In genomic region chr6:79704200-79704599, GRCh38 we compare ENCODE assay signal across 2 cellular contexts.
TF ChIP-seq lines count a peak whose summit lies in the region.

No MANE protein-coding gene starts in this region.

TF ChIP-seq in HepG2, 621 proteins besides CTCF, POLR2A, EP300 and RAD21:
- TF ChIP-seq ZNF670 (CRISPR knock-in tag; IDR thresholded peaks at IDR 0.05; ENCODE audit: borderline replicate concordance): no peak
- no peak for TF ChIP-seq RBM39 (IDR thresholded peaks at IDR 0.05; ENCODE audit: low read depth, low read length, poor library complexity, severe bottlenecking)
- TF ChIP-seq MAFK (conservative IDR thresholded peaks at IDR 0.05 in 1 of 2, IDR thresholded peaks at IDR 0.05 in 1 of 2; ENCODE audit: low read length in 2 of 2): peak; percentile 52 to 81; a peak in 3 of 4 replicates
- TF ChIP-seq ARHGAP35 (CRISPR knock-in tag; IDR thresholded peaks at IDR 0.05; ENCODE audit: borderline replicate concordance): no peak

TF ChIP-seq in K562, 482 proteins besides CTCF, POLR2A, EP300 and RAD21 (continued from another document):
- TF ChIP-seq ZBTB7A (IDR thresholded peaks at IDR 0.05; ENCODE audit: borderline replicate concordance, control insufficient read depth, low read depth, low read length) (no peak), KLF1 (tag; IDR thresholded peaks at IDR 0.05) (no peak), MAFK (IDR thresholded peaks at IDR 0.05; ENCODE audit: low read length) (peak; percentile 35; the same call in 1 of the 2 replicates), C11orf30 (IDR thresholded peaks at IDR 0.05; ENCODE audit: low read depth) (peak; percentile 41; the same call in 1 of the 2 replicates), ZNF583 (CRISPR knock-in tag; IDR thresholded peaks at IDR 0.05) (no peak), PCBP1 (IDR thresholded peaks at IDR 0.05; ENCODE audit: low read depth, low read length, poor library complexity, severe bottlenecking) (no peak), MAFF (IDR thresholded peaks at IDR 0.05; ENCODE audit: low read length) (peak; percentile 53), PRPF4 (IDR thresholded peaks at IDR 0.05; ENCODE audit: insufficient read depth, low read depth, low read length, poor library complexity, severe bottlenecking) (no peak), ZNF316 (IDR thresholded peaks at IDR 0.05) (peak; percentile 70)
- TF ChIP-seq, protein P1, sequence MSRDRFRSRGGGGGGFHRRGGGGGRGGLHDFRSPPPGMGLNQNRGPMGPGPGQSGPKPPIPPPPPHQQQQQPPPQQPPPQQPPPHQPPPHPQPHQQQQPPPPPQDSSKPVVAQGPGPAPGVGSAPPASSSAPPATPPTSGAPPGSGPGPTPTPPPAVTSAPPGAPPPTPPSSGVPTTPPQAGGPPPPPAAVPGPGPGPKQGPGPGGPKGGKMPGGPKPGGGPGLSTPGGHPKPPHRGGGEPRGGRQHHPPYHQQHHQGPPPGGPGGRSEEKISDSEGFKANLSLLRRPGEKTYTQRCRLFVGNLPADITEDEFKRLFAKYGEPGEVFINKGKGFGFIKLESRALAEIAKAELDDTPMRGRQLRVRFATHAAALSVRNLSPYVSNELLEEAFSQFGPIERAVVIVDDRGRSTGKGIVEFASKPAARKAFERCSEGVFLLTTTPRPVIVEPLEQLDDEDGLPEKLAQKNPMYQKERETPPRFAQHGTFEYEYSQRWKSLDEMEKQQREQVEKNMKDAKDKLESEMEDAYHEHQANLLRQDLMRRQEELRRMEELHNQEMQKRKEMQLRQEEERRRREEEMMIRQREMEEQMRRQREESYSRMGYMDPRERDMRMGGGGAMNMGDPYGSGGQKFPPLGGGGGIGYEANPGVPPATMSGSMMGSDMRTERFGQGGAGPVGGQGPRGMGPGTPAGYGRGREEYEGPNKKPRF (IDR thresholded peaks at IDR 0.05; ENCODE audit: low read depth, low read length): no peak
- TF ChIP-seq, protein P2, sequence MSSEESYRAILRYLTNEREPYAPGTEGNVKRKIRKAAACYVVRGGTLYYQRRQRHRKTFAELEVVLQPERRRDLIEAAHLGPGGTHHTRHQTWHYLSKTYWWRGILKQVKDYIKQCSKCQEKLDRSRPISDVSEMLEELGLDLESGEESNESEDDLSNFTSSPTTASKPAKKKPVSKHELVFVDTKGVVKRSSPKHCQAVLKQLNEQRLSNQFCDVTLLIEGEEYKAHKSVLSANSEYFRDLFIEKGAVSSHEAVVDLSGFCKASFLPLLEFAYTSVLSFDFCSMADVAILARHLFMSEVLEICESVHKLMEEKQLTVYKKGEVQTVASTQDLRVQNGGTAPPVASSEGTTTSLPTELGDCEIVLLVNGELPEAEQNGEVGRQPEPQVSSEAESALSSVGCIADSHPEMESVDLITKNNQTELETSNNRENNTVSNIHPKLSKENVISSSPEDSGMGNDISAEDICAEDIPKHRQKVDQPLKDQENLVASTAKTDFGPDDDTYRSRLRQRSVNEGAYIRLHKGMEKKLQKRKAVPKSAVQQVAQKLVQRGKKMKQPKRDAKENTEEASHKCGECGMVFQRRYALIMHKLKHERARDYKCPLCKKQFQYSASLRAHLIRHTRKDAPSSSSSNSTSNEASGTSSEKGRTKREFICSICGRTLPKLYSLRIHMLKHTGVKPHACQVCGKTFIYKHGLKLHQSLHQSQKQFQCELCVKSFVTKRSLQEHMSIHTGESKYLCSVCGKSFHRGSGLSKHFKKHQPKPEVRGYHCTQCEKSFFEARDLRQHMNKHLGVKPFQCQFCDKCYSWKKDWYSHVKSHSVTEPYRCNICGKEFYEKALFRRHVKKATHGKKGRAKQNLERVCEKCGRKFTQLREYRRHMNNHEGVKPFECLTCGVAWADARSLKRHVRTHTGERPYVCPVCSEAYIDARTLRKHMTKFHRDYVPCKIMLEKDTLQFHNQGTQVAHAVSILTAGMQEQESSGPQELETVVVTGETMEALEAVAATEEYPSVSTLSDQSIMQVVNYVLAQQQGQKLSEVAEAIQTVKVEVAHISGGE (CRISPR knock-in tag; IDR thresholded peaks at IDR 0.05): no peak
